ENCODE assay signal across 12 cellular contexts in the genomic region with DNA sequence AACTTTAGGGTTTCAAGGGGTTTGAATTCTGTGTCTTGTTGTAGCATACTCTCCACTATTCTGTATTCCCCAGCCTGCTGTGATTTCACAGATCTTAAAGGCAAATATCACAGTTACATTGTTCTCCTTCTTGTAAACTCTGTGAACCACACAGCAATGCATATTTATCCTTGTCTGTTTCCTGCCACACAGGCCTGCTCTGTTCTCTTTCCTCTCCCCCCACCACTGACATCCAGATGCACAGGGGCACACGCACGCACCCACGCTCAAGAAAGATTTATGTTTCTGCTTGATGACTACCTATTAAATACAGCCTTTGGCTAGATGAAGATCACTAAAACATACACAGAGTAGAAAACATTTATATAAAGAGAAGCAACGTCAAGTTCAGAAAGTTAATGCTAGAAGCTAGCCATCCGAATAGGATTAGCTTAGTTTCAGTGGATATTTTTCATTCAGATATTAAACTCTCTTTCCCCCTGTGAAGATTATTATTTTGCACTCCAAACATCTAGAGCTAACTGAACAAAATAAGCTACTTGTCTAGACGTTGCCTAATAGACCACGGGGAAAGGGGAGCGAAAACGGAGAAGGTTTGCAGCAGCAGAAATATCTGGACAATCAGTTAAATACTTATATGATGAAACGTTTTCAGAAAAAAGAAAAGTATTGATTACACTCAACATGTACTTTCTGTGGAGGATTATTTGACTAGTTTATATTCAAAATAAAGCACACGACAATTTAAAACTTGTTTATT.
DNase-seq lines count a peak whose midpoint lies in the region; ATAC-seq and TF ChIP-seq lines count a peak whose summit lies in the region.
"Had no signal": no experiment of that assay in that cellular context is flagged by ENCODE, and none has a peak within 500 bp of the region (broad histone marks: within the 10 kb centered on the region; RNA-seq: fewer than 3 reads in every experiment).

No MANE protein-coding gene starts in this region.

- peak overlapping the region; percentile 44; the same call in 1 of the 2 replicates for H3K56ac ChIP-seq in IMR-90 (ENCODE audit: extremely low read depth, insufficient read depth, low read length)

- H2BK5ac ChIP-seq in IMR-90 (ENCODE audit: low read depth, low read length, poor library complexity, severe bottlenecking): peak overlapping the region; percentile 72

- intact Hi-C loops in IMR-90 (cut with micrococcal nuclease) (loop anchor here (10.0 kb wide), 1 partner anchor 287 kb away; no protein-coding TSS in a partner anchor), uterus (cut with DNase I; ENCODE audit: low total_unique reads) (no loop called here), ascending aorta (cut with DNase I) (no loop called here)

- H3K9me3 ChIP-seq in IMR-90 (ENCODE audit: control insufficient read depth, insufficient read depth, low read length) (no peaks in the 10 kb centered on the region), uterus (no peaks in the 10 kb centered on the region), ascending aorta (no peaks in the 10 kb centered on the region)
- H3K9me3 ChIP-seq: prostate gland, upper lobe of left lung had no signal

- H3K23ac ChIP-seq in IMR-90 (ENCODE audit: low read depth, low read length): peak overlapping the region; percentile 62; the same call in 1 of the 2 replicates

- H3K4me2 ChIP-seq in IMR-90 (ENCODE audit: low read depth, low read length): peak overlapping the region; percentile 50

- no peak overlapping the region for H3K4me3 ChIP-seq in IMR-90 (ENCODE audit: insufficient read depth, low read depth, low read length)
- H3K4me3 ChIP-seq in brain microvascular endothelial cell (ENCODE audit: low read depth, low read length): no peak overlapping the region
- no peak overlapping the region for H3K4me3 ChIP-seq in uterus
- H3K4me3 ChIP-seq in ascending aorta: no peak overlapping the region
- H3K4me3 ChIP-seq: prostate gland, upper lobe of left lung had no signal

- peak overlapping the region; percentile 69 for H2BK20ac ChIP-seq in IMR-90 (ENCODE audit: low read depth, low read length)

- H3K36me3 ChIP-seq in IMR-90 (ENCODE audit: control insufficient read depth, insufficient read depth, low read length) (no peaks in the 10 kb centered on the region), brain microvascular endothelial cell (replicated peaks) (no peaks in the 10 kb centered on the region), uterus (no peaks in the 10 kb centered on the region), ascending aorta (no peaks in the 10 kb centered on the region)
- H3K36me3 ChIP-seq: prostate gland, upper lobe of left lung had no signal

- TF ChIP-seq POLR2A in IMR-90 (IDR thresholded peaks at IDR 0.05; ENCODE audit: low read depth, low read length) (no peak), uterus (IDR thresholded peaks at IDR 0.05) (no peak)

- peak overlapping the region; percentile 78 for H2BK120ac ChIP-seq in IMR-90 (ENCODE audit: low read depth, low read length)

- H3K4me1 ChIP-seq in IMR-90 (ENCODE audit: control insufficient read depth, insufficient read depth, low read length) (peaks cover 2% of the 10 kb centered on the region; the same call in 1 of the 2 replicates), uterus (no peaks in the 10 kb centered on the region), ascending aorta (no peaks in the 10 kb centered on the region)
- H3K4me1 ChIP-seq: prostate gland, upper lobe of left lung had no signal

- H3K14ac ChIP-seq in IMR-90 (replicated peaks; ENCODE audit: low read depth, low read length): peak overlapping the region; percentile 82

- peak overlapping the region; percentile 82 for H3K4ac ChIP-seq in IMR-90 (ENCODE audit: low read depth, low read length)

- no peak overlapping the region for H4K5ac ChIP-seq in IMR-90 (ENCODE audit: low read depth, low read length)

- in situ Hi-C loops in IMR-90 (cut with MboI; ENCODE audit: low sequenced_read_pairs) (no loop called here), brain microvascular endothelial cell (cut with HindIII; ENCODE audit: low pct_ligation_motif_present, low sequenced_read_pairs) (no loop called here)

- no peaks in the 10 kb centered on the region for H3K27me3 ChIP-seq in IMR-90 (ENCODE audit: control insufficient read depth, insufficient read depth, low read length)
- no peaks in the 10 kb centered on the region for H3K27me3 ChIP-seq in brain microvascular endothelial cell (replicated peaks)
- H3K27me3 ChIP-seq in uterus: no peaks in the 10 kb centered on the region
- H3K27me3 ChIP-seq in ascending aorta: no peaks in the 10 kb centered on the region
- H3K27me3 ChIP-seq: upper lobe of left lung had no signal

- CTCF ChIA-PET in IMR-90 (lab: Yijun Ruan, JAX): no interaction called here

- dilution Hi-C loops in IMR-90 (cut with HindIII; ENCODE audit: low sequenced_read_pairs, unreplicated experiment): no loop called here

- ATAC-seq in IMR-90 (ENCODE audit: low read depth): peak; percentile 88
- no peak for ATAC-seq in GM19467 (IDR thresholded peaks at IDR 0.05; ENCODE audit: unreplicated experiment)

- BruUV-seq in IMR-90 (replicated peaks; lab: Mats Ljungman, UMichigan): no TSS peak

- TF ChIP-seq RAD21 in IMR-90 (IDR thresholded peaks at IDR 0.05; ENCODE audit: low read length): no peak

- POLR2A ChIA-PET in IMR-90 (lab: Charles Lee; ENCODE audit: unreplicated experiment): interaction anchor here (0.5 kb wide), 1 partner anchor 579 kb away, joined by 3 read pairs; no protein-coding TSS in a partner anchor

- H4K8ac ChIP-seq in IMR-90 (ENCODE audit: low read depth in 2 of 2, low read length in 2 of 2): peak overlapping the region in 1 of 2 experiments; percentile 32; a peak in 2 of 4 replicates

- no peak for TF ChIP-seq CTCF in IMR-90 (conservative IDR thresholded peaks at IDR 0.05; ENCODE audit: low read depth, low read length)
- TF ChIP-seq CTCF in brain microvascular endothelial cell (IDR thresholded peaks at IDR 0.05; ENCODE audit: low read depth, low read length, missing control alignments): no peak
- TF ChIP-seq CTCF in uterus (IDR thresholded peaks at IDR 0.05): no peak
- no peak for TF ChIP-seq CTCF in ascending aorta (IDR thresholded peaks at IDR 0.05)

- 0 out of 2 replicates have a peak overlapping the region, but pooled peaks have one; percentile 59 for H4K91ac ChIP-seq in IMR-90 (ENCODE audit: insufficient read depth, low read depth, low read length)

- H3K27ac ChIP-seq in IMR-90 (ENCODE audit: insufficient read depth, low read length) (no peak overlapping the region), brain microvascular endothelial cell (peak overlapping the region; percentile 16), uterus (peak overlapping the region; percentile 3 to 35), ascending aorta (no peak overlapping the region)
- H3K27ac ChIP-seq: prostate gland, upper lobe of left lung had no signal

- H4K20me1 ChIP-seq in IMR-90 (ENCODE audit: insufficient read depth, low read length): no peaks in the 10 kb centered on the region

- H3K9ac ChIP-seq in IMR-90 (ENCODE audit: low read depth, low read length): no peak overlapping the region

- no CpG with 5 or more reads among the region's 11 CpGs for WGBS in IMR-90 (ENCODE audit: extremely low coverage in 2 of 2, insufficient read length in 1 of 2), 2 experiments

- peak overlapping the region; percentile 83 for H2AFZ ChIP-seq in IMR-90 (replicated peaks; ENCODE audit: low read length, poor library complexity)

- peak overlapping the region; percentile 15 for H2AK9ac ChIP-seq in IMR-90 (replicated peaks; ENCODE audit: low read depth, low read length, poor library complexity)

- H2AK5ac ChIP-seq in IMR-90 (ENCODE audit: low read depth, low read length): no peak overlapping the region

- DNase-seq in IMR-90: peak; percentile 72
- DNase-seq in brain microvascular endothelial cell: peak; percentile 19
- peak; percentile 30 for DNase-seq in medulla oblongata (ENCODE audit: extremely low spot score)
- no peak for DNase-seq in uterus
- DNase-seq in SIG-M5 treated with dmso at 0.1 percent for 504 hours (lab: John Stamatoyannopoulos, UW; ENCODE audit: unreplicated experiment): no peak
- no peak for DNase-seq in ascending aorta (ENCODE audit: low spot score in 2 of 2)
- DNase-seq: DMS153, kidney, T-helper 2 cell, upper lobe of left lung had no signal

- H2BK15ac ChIP-seq in IMR-90 (ENCODE audit: low read depth, low read length): no peak overlapping the region

- H3K79me1 ChIP-seq in IMR-90 (ENCODE audit: low read depth in 1 of 2, low read length in 2 of 2): no peaks in the 10 kb centered on the region

- no peak overlapping the region for H3K18ac ChIP-seq in IMR-90 (ENCODE audit: low read depth, low read length)

- H3K9me1 ChIP-seq in IMR-90 (ENCODE audit: insufficient read depth, low read length): no peaks in the 10 kb centered on the region; the same call in 1 of the 2 replicates

TF ChIP-seq in IMR-90, 13 proteins besides CTCF, POLR2A, EP300 and RAD21:
- TF ChIP-seq BHLHE40 (IDR thresholded peaks at IDR 0.05; ENCODE audit: low read depth, low read length): no peak
- TF ChIP-seq CEBPB (IDR thresholded peaks at IDR 0.05; ENCODE audit: low read depth, low read length): peak; percentile 24; the same call in 1 of the 2 replicates

Comparison
In these comparisons a context has a peak if more than half of its experiments do, and no peak if none do; other contexts are left out.
1. DNase-seq: peak in IMR-90 (single experiment), brain microvascular endothelial cell (single experiment) and medulla oblongata (single experiment); none in uterus (0 of 2), SIG-M5 treated with dmso at 0.1 percent for 504 hours (single experiment) and ascending aorta (0 of 2).
2. H3K27ac ChIP-seq: peak in brain microvascular endothelial cell (single experiment) and uterus (2 of 2); none in IMR-90 (single experiment) and ascending aorta (0 of 2).